ENCODE assay signal across 8 cellular contexts in the genomic region with DNA sequence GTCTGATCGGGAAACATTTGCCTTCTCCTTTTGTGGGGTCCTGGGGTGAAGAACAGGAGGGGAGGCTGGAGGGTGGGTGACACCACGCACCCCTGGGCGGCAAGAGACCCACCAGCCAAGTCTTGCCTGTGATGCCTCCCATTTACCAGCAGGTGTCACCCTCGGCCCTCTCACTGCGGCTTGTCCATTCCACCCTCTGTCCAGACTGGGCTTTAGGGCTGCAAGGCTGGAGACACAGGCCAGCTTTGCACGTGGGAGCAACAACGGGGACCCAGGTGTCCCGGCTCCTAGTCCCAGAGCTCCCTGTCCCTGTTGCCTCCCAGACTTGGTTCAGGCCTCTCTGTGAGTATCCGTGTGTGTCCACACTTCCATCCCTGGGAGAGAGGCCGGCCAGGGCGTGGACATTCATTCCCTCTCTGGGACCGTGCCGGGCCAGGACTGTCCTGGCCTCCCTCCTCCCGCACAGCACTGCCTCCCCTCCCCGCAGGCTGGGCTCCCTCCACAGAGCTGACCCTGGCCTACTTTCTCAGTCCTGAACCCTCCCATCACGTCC. TPM values are rescaled to one million over a fixed set of nuclear protein-coding genes. Genes with fewer than 3 reads are reported as not detected.
DNase-seq lines count a peak whose midpoint lies in the region; ATAC-seq and TF ChIP-seq lines count a peak whose summit lies in the region.

No MANE protein-coding gene starts in this region.

- peak; percentile 97 for TF ChIP-seq CTCF in progenitor cell of endocrine pancreas (IDR thresholded peaks at IDR 0.05; ENCODE audit: unreplicated experiment)

- H3K4me1 Mint-ChIP-seq in progenitor cell of endocrine pancreas (ENCODE audit: low read depth): no peaks in the 10 kb centered on the region

- peak; percentile 95 for ATAC-seq in Right ventricle myocardium superior (ENCODE audit: poor library complexity)

- peaks cover 3% of the 10 kb centered on the region for H3K27me3 Mint-ChIP-seq in progenitor cell of endocrine pancreas

- H3K36me3 Mint-ChIP-seq in progenitor cell of endocrine pancreas (ENCODE audit: insufficient read depth): no peaks in the 10 kb centered on the region

- no peak overlapping the region for H3K4me3 Mint-ChIP-seq in progenitor cell of endocrine pancreas (ENCODE audit: low read depth)

- DNase-seq in D341Med (ENCODE audit: low spot score) (peak; percentile 89), HuH-7.5 (ENCODE audit: low spot score) (peak; percentile 82), SK-N-DZ (ENCODE audit: low spot score) (peak; percentile 75), Right ventricle myocardium superior (peak; percentile 79), progenitor cell of endocrine pancreas (ENCODE audit: low spot score, unreplicated experiment) (peak; percentile 67), ureter (ENCODE audit: low spot score) (peak; percentile 78), mesenteric fat pad (ENCODE audit: low spot score) (no peak)
- peak; percentile 36 for DNase-seq in activated naive CD4-positive, alpha-beta T cell treated with anti-CD3 and anti-CD28 coated beads, Interleukin-2, amount 50 U/mL, for 16 hours

- H3K9me3 Mint-ChIP-seq in progenitor cell of endocrine pancreas (ENCODE audit: low read depth): no peaks in the 10 kb centered on the region

- intact Hi-C loops in Right ventricle myocardium superior (cut with DNase I): loop anchor here (5.0 kb wide), 1 partner anchor 150 kb away; no protein-coding TSS in a partner anchor

- H3K27ac Mint-ChIP-seq in progenitor cell of endocrine pancreas: peak overlapping the region; percentile 64

RNA-seq across cellular contexts. Expression of a gene that starts 36.2 kb away (rescaled TPM):
- 22.3 and 24.3 TPM in 2 replicates for polyA plus RNA-seq in SK-N-DZ (2014; cell fraction: cytosol; rRNA removed)
- 31.3 and 45.6 TPM in 2 replicates for polyA plus RNA-seq in SK-N-DZ (2014; cell fraction: nucleus; rRNA removed)
- total RNA-seq in Right ventricle myocardium superior (21.7 TPM), progenitor cell of endocrine pancreas (52.6 and 60.7 TPM in 2 replicates), ureter (30.0 TPM), mesenteric fat pad (17.3 TPM)
